ENCODE assay signal across 8 cellular contexts in genomic region chr10:102120987-102121738, GRCh38. TPM values are rescaled to one million over a fixed set of nuclear protein-coding genes. Genes with fewer than 3 reads are reported as not detected.
DNase-seq lines count a peak whose midpoint lies in the region; ATAC-seq and TF ChIP-seq lines count a peak whose summit lies in the region.

No MANE protein-coding gene starts in this region.

- no peaks in the 10 kb centered on the region for H3K9me3 ChIP-seq in stomach

- H3K27ac ChIP-seq in cingulate gyrus (ENCODE audit: low read depth, low read length) (peak overlapping the region; percentile 98), stomach (peak overlapping the region; percentile 93 to 99 (median 99))

- 7 to 17% (median 10%) methylated on average over 12 to 15 of the region's 15 CpGs for WGBS in stomach, 5 donors

- H3K4me3 ChIP-seq in stomach, result peak overlapping the region; percentile 59 to 85 (median 64)

- no peak for TF ChIP-seq CTCF in stomach (IDR thresholded peaks at IDR 0.05)

- no peaks in the 10 kb centered on the region for H3K36me3 ChIP-seq in stomach

- H3K27me3 ChIP-seq in stomach, result no peaks in the 10 kb centered on the region

- ATAC-seq in HG02870 (IDR thresholded peaks at IDR 0.05; ENCODE audit: unreplicated experiment) (no peak), GM18861 (IDR thresholded peaks at IDR 0.05; ENCODE audit: unreplicated experiment) (no peak)

- H3K4me1 ChIP-seq in stomach, result peaks cover 43 to 57% (median 49%) of the 10 kb centered on the region in 4 donors

- intact Hi-C loops in stomach (cut with DNase I; ENCODE audit: low total_unique reads), result no loop called here

- peak; percentile 24 for DNase-seq in NOMO-1 treated with DMSO at 0.1 percent for 48 hours (lab: John Stamatoyannopoulos, UW; ENCODE audit: unreplicated experiment)
- DNase-seq in NOMO-1 (lab: John Stamatoyannopoulos, UW; ENCODE audit: unreplicated experiment in 2 of 2), result no peak
- peak; percentile 97 for DNase-seq in left kidney (ENCODE audit: low read depth, low spot score)
- peak; percentile 38 for DNase-seq in stomach

- no peak for TF ChIP-seq EP300 in stomach (IDR thresholded peaks at IDR 0.05)

- TF ChIP-seq POLR2A in stomach (IDR thresholded peaks at IDR 0.05), result no peak

TF ChIP-seq in PFSK-1, 5 proteins besides CTCF, POLR2A, EP300 and RAD21:
- TF ChIP-seq TAF1 (IDR thresholded peaks at IDR 0.05; ENCODE audit: borderline replicate concordance, insufficient read depth, low read length) (no peak), POLR2AphosphoS5 (IDR thresholded peaks at IDR 0.05; ENCODE audit: low read depth, low read length) (peak; percentile 23; the same call in 1 of the 2 replicates), SIN3A (IDR thresholded peaks at IDR 0.05; ENCODE audit: borderline replicate concordance, insufficient read depth, low read length) (no peak), REST (IDR thresholded peaks at IDR 0.05; ENCODE audit: insufficient read depth in 1 of 2, low read depth in 2 of 2, low read length in 2 of 2) (no peak), FOXP2 (optimal IDR thresholded peaks at IDR 0.05; ENCODE audit: borderline replicate concordance, extremely low read depth, extremely low read length, insufficient read depth) (no peak)

RNA-seq across cellular contexts. Expression of gene LDB1, which starts 1.0 kb away (rescaled TPM):
- 79.5 TPM for polyA plus RNA-seq in PFSK-1 (2012; ENCODE audit: insufficient read length, low read depth)
- total RNA-seq in stomach, result 10 to 100 TPM; 24.2 to 43.7 (median 34.4) TPM
- 10 to 100 TPM; 20.4 to 28.3 (median 22.3) TPM for polyA plus RNA-seq in stomach

RNA-seq across cellular contexts. Expression of gene PPRC1, which starts 11.7 kb away (rescaled TPM):
- 37.9 TPM for polyA plus RNA-seq in PFSK-1 (2012; ENCODE audit: insufficient read length, low read depth)
- 10 to 100 TPM; 11.7 to 37.3 (median 17.9) TPM for total RNA-seq in stomach
- 10 to 100 TPM; 10.4 to 15.8 (median 13.0) TPM for polyA plus RNA-seq in stomach

RNA-seq across cellular contexts. Expression of gene NOLC1, which starts 31.0 kb away (rescaled TPM):
- 81.9 TPM for polyA plus RNA-seq in PFSK-1 (2012; ENCODE audit: insufficient read length, low read depth)
- 10 to 100 TPM in 4 of 5 donors, 1 to 10 TPM in 1; 9.8 to 73.7 (median 55.6) TPM for total RNA-seq in stomach
- 10 to 100 TPM; 21.2 to 35.1 (median 27.5) TPM for polyA plus RNA-seq in stomach

RNA-seq across cellular contexts. Expression of gene HPS6, which starts 56.0 kb away (rescaled TPM):
- 15.1 TPM for polyA plus RNA-seq in PFSK-1 (2012; ENCODE audit: insufficient read length, low read depth)
- 10 to 100 TPM in 3 of 5 donors, 1 to 10 TPM in 2; 7.0 to 42.4 (median 14.0) TPM for total RNA-seq in stomach
- polyA plus RNA-seq in stomach, result 10 to 100 TPM; 10.3 to 10.7 (median 10.6) TPM

Comparison
In these comparisons a context has a peak if more than half of its experiments do, and no peak if none do; other contexts are left out.
1. DNase-seq: peak in NOMO-1 treated with DMSO at 0.1 percent for 48 hours (single experiment), left kidney (single experiment) and stomach (single experiment); none in NOMO-1 (0 of 2).